In genomic region chr15:68231102-68231818, GRCh38 we compare ENCODE assay signal across 13 cellular contexts. TPM values are rescaled to one million over a fixed set of nuclear protein-coding genes. Genes with fewer than 3 reads are reported as not detected.
A peak's percentile ranks its signal among the peaks of the same experiment; 100 is the strongest.
DNase-seq lines count a peak whose midpoint lies in the region; ATAC-seq lines count a peak whose summit lies in the region.
"Had no signal": no experiment of that assay in that cellular context is flagged by ENCODE, and none has a peak within 500 bp of the region (broad histone marks: within the 10 kb centered on the region; RNA-seq: fewer than 3 reads in every experiment).

No MANE protein-coding gene starts in this region.

- H3K9me3 ChIP-seq in CD8-positive, alpha-beta memory T cell (ENCODE audit: low read length), result no peaks in the 10 kb centered on the region
- H3K9me3 ChIP-seq: body of pancreas, MG63, mucosa of descending colon had no signal

- no peak overlapping the region for H3K4me3 ChIP-seq in CD8-positive, alpha-beta memory T cell (ENCODE audit: low read length)
- H3K4me3 ChIP-seq: body of pancreas, hepatocyte, MG63, mucosa of descending colon had no signal

- DNase-seq in AG08395 (ENCODE audit: low spot score), result peak; percentile 1
- no peak for DNase-seq in CD8-positive, alpha-beta memory T cell
- DNase-seq in activated CD4-positive, alpha-beta memory T cell treated with anti-CD3 and anti-CD28 coated beads, Interleukin-2, amount 10 ng/mL, durations not matched to agents 7 days and 5 days, result no peak
- no peak for DNase-seq in memory B cell (ENCODE audit: low spot score in 2 of 2)
- no peak for DNase-seq in GF-D8 (lab: John Stamatoyannopoulos, UW)
- DNase-seq in middle frontal gyrus (ENCODE audit: extremely low spot score, low spot score), result no peak
- DNase-seq: COR-L47, MG63 had no signal

- H3K27ac Mint-ChIP-seq in CD8-positive, alpha-beta memory T cell, result peak overlapping the region in 3 of 8 donors; percentile 15 to 85 (median 19)
- H3K27ac Mint-ChIP-seq in activated CD4-positive, alpha-beta memory T cell treated with anti-CD3 and anti-CD28 coated beads, Interleukin-2, amount 10 ng/mL, durations not matched to agents 7 days and 5 days, result no peak overlapping the region
- H3K27ac Mint-ChIP-seq in memory B cell, result no peak overlapping the region

- ATAC-seq in memory B cell (ENCODE audit: low read depth), result no peak
- ATAC-seq in GM21723 (IDR thresholded peaks at IDR 0.05; ENCODE audit: unreplicated experiment), result no peak
- no peak for ATAC-seq in HG03354 (IDR thresholded peaks at IDR 0.05; ENCODE audit: poor library complexity, severe bottlenecking, unreplicated experiment)
- ATAC-seq: body of pancreas, mucosa of descending colon had no signal

- H3K4me3 Mint-ChIP-seq in CD8-positive, alpha-beta memory T cell, result peak overlapping the region; percentile 46 to 96 (median 92)
- H3K4me3 Mint-ChIP-seq in activated CD4-positive, alpha-beta memory T cell treated with anti-CD3 and anti-CD28 coated beads, Interleukin-2, amount 10 ng/mL, durations not matched to agents 7 days and 5 days, result peak overlapping the region; percentile 38
- peak overlapping the region; percentile 71 for H3K4me3 Mint-ChIP-seq in memory B cell

- peaks cover 17% of the 10 kb centered on the region for H3K4me1 ChIP-seq in CD8-positive, alpha-beta memory T cell (ENCODE audit: insufficient read depth, low read length)

- no peaks in the 10 kb centered on the region for H3K27me3 ChIP-seq in CD8-positive, alpha-beta memory T cell (ENCODE audit: insufficient read depth, low read length, poor library complexity, severe bottlenecking)
- H3K27me3 ChIP-seq: body of pancreas, hepatocyte, MG63 had no signal

- H3K36me3 Mint-ChIP-seq in CD8-positive, alpha-beta memory T cell, result peaks cover 0 to 3% (median 0%) of the 10 kb centered on the region in 3 donors
- H3K36me3 Mint-ChIP-seq in activated CD4-positive, alpha-beta memory T cell treated with anti-CD3 and anti-CD28 coated beads, Interleukin-2, amount 10 ng/mL, durations not matched to agents 7 days and 5 days (ENCODE audit: low read depth), result peaks cover 6% of the 10 kb centered on the region
- H3K36me3 Mint-ChIP-seq in memory B cell, result no peaks in the 10 kb centered on the region

- CTCF ChIA-PET in CD8-positive, alpha-beta memory T cell (lab: Charles Lee), result interaction anchor here (1.2 to 3.8 kb wide), 3 partner anchors 22 to 47 kb away, joined by 3 to 11 read pairs (median 4); partner anchors contain the start of gene FEM1B
- CTCF ChIA-PET in activated CD4-positive, alpha-beta memory T cell treated with anti-CD3 and anti-CD28 coated beads, Interleukin-2, amount 10 ng/mL, durations not matched to agents 7 days and 5 days (lab: Charles Lee), result interaction anchor here (0.6 kb wide), 1 partner anchor 331 kb away, joined by 3 read pairs; no protein-coding TSS in a partner anchor

- H3K27ac ChIP-seq in CD8-positive, alpha-beta memory T cell (ENCODE audit: low read depth, low read length), result no peak overlapping the region
- H3K27ac ChIP-seq: body of pancreas had no signal

- H3K9me3 Mint-ChIP-seq in CD8-positive, alpha-beta memory T cell, result no peaks in the 10 kb centered on the region
- no peaks in the 10 kb centered on the region for H3K9me3 Mint-ChIP-seq in activated CD4-positive, alpha-beta memory T cell treated with anti-CD3 and anti-CD28 coated beads, Interleukin-2, amount 10 ng/mL, durations not matched to agents 7 days and 5 days
- no peaks in the 10 kb centered on the region for H3K9me3 Mint-ChIP-seq in memory B cell

- peaks cover 20 to 30% (median 28%) of the 10 kb centered on the region in 3 donors for H3K4me1 Mint-ChIP-seq in CD8-positive, alpha-beta memory T cell
- H3K4me1 Mint-ChIP-seq in activated CD4-positive, alpha-beta memory T cell treated with anti-CD3 and anti-CD28 coated beads, Interleukin-2, amount 10 ng/mL, durations not matched to agents 7 days and 5 days, result peaks cover 31% of the 10 kb centered on the region
- peaks cover 27% of the 10 kb centered on the region for H3K4me1 Mint-ChIP-seq in memory B cell

- H3K27me3 Mint-ChIP-seq in CD8-positive, alpha-beta memory T cell, result peaks cover 8 to 10% of the 10 kb centered on the region in 2 donors
- H3K27me3 Mint-ChIP-seq in activated CD4-positive, alpha-beta memory T cell treated with anti-CD3 and anti-CD28 coated beads, Interleukin-2, amount 10 ng/mL, durations not matched to agents 7 days and 5 days, result no peaks in the 10 kb centered on the region
- H3K27me3 Mint-ChIP-seq in memory B cell, result peaks cover under 1% of the 10 kb centered on the region

- POLR2A ChIA-PET in CD8-positive, alpha-beta memory T cell (lab: Charles Lee), result interaction anchor here (1.1 kb wide), 1 partner anchor 46 kb away, joined by 3 read pairs; the partner anchor contains the start of gene FEM1B
- POLR2A ChIA-PET in activated CD4-positive, alpha-beta memory T cell treated with anti-CD3 and anti-CD28 coated beads, Interleukin-2, amount 10 ng/mL, durations not matched to agents 7 days and 5 days (lab: Charles Lee), result interaction anchor here (1.0 to 5.4 kb wide), 2 partner anchors 12 to 47 kb away, joined by 3 to 95 read pairs; partner anchors contain the start of gene FEM1B

- H3K36me3 ChIP-seq in CD8-positive, alpha-beta memory T cell (ENCODE audit: insufficient read depth, low read length), result no peaks in the 10 kb centered on the region

RNA-seq across cellular contexts. Expression of gene CLN6, which starts 1.7 kb away (rescaled TPM):
- total RNA-seq in CD8-positive, alpha-beta memory T cell, result 10 to 100 TPM; 69.1 to 73.8 TPM
- 2.3 TPM for polyA plus RNA-seq in CD8-positive, alpha-beta memory T cell
- total RNA-seq in activated CD4-positive, alpha-beta memory T cell treated with anti-CD3 and anti-CD28 coated beads, Interleukin-2, amount 10 ng/mL, durations not matched to agents 7 days and 5 days, result 10 to 100 TPM; 40.0 to 41.3 TPM

RNA-seq across cellular contexts. Expression of gene CALML4, which starts 26.1 kb away (rescaled TPM):
- total RNA-seq in CD8-positive, alpha-beta memory T cell, result 1 to 10 TPM; 4.9 to 6.4 TPM
- 0.40 TPM for polyA plus RNA-seq in CD8-positive, alpha-beta memory T cell
- total RNA-seq in activated CD4-positive, alpha-beta memory T cell treated with anti-CD3 and anti-CD28 coated beads, Interleukin-2, amount 10 ng/mL, durations not matched to agents 7 days and 5 days, result 10 to 100 TPM; 12.9 to 13.1 TPM

RNA-seq across cellular contexts. Expression of gene FEM1B, which starts 46.3 kb away (rescaled TPM):
- total RNA-seq in CD8-positive, alpha-beta memory T cell, result 10 to 100 TPM; 37.7 to 39.6 TPM
- 16.9 TPM for polyA plus RNA-seq in CD8-positive, alpha-beta memory T cell
- total RNA-seq in activated CD4-positive, alpha-beta memory T cell treated with anti-CD3 and anti-CD28 coated beads, Interleukin-2, amount 10 ng/mL, durations not matched to agents 7 days and 5 days, result 10 to 100 TPM; 46.9 to 48.8 TPM

Comparison
In these comparisons a context has a peak if more than half of its experiments do, and no peak if none do; other contexts are left out.
1. H3K4me3 Mint-ChIP-seq: peak in every context shown above with its lines; median percentile 92 in CD8-positive, alpha-beta memory T cell; 71 in memory B cell; 38 in activated CD4-positive, alpha-beta memory T cell treated with anti-CD3 and anti-CD28 coated beads, Interleukin-2, amount 10 ng/mL, durations not matched to agents 7 days and 5 days.